30 cellular contexts compared by ENCODE assay signal in genomic region chr4:38683265-38683664, GRCh38. TPM values are rescaled to one million over a fixed set of nuclear protein-coding genes. Genes with fewer than 3 reads are reported as not detected.
DNase-seq lines count a peak whose midpoint lies in the region; ATAC-seq, FAIRE-seq and TF ChIP-seq lines count a peak whose summit lies in the region.
"Had no signal": no experiment of that assay in that cellular context is flagged by ENCODE, and none has a peak within 500 bp of the region (broad histone marks: within the 10 kb centered on the region; RNA-seq: fewer than 3 reads in every experiment).

No MANE protein-coding gene starts in this region.

- H3K4me1 Mint-ChIP-seq in activated CD4-positive, alpha-beta T cell treated with anti-CD3 and anti-CD28 coated beads for 36 hours: peaks cover 83% of the 10 kb centered on the region
- H3K4me1 Mint-ChIP-seq in activated CD4-positive, alpha-beta T cell treated with anti-CD3 and anti-CD28 coated beads, Interleukin-2, amount 10 ng/mL, durations not matched to agents 24 days and 14 days: peaks cover 27% of the 10 kb centered on the region
- peaks cover 89 to 95% (median 90%) of the 10 kb centered on the region in 3 donors for H3K4me1 Mint-ChIP-seq in T-cell
- peaks cover 52% of the 10 kb centered on the region for H3K4me1 Mint-ChIP-seq in osteocyte (ENCODE audit: unreplicated experiment)

- no peak overlapping the region for H3K4me3 Mint-ChIP-seq in activated CD4-positive, alpha-beta T cell treated with anti-CD3 and anti-CD28 coated beads for 36 hours
- no peak overlapping the region for H3K4me3 Mint-ChIP-seq in activated CD4-positive, alpha-beta T cell treated with anti-CD3 and anti-CD28 coated beads, Interleukin-2, amount 10 ng/mL, durations not matched to agents 24 days and 14 days
- peak overlapping the region in 2 of 3 donors; percentile 13 to 67 for H3K4me3 Mint-ChIP-seq in T-cell
- H3K4me3 Mint-ChIP-seq in osteocyte (ENCODE audit: unreplicated experiment): no peak overlapping the region
- H3K4me3 Mint-ChIP-seq: neural progenitor cell; stimulated activated effector memory CD8-positive, alpha-beta T cell treated with anti-CD3 and anti-CD28 coated beads, Interleukin-12 subunit alpha, Interleukin-12 subunit beta, amount 100 ng/mL, for 72 hours had no signal

- FAIRE-seq in endothelial cell of umbilical vein (lab: Jason Lieb, UNC): no peak
- FAIRE-seq: GM12891, H1, keratinocyte had no signal

- H3K27ac ChIP-seq in endothelial cell of umbilical vein (ENCODE audit: insufficient read depth, low read depth, low read length) (no peak overlapping the region), A673 (ENCODE audit: low read depth, low read length, poor library complexity, severe bottlenecking) (no peak overlapping the region)
- H3K27ac ChIP-seq: 22Rv1, HL-60, neural progenitor cell, RWPE1, VCaP had no signal

- POLR2A ChIA-PET in activated CD4-positive, alpha-beta T cell treated with anti-CD3 and anti-CD28 coated beads for 36 hours (lab: Charles Lee): no interaction called here
- POLR2A ChIA-PET in T-cell (lab: Charles Lee): interaction anchor here in 1 of 2 donors (0.6 kb wide), 1 partner anchor 553 kb away, joined by 6 read pairs; no protein-coding TSS in a partner anchor
- POLR2A ChIA-PET in endothelial cell of umbilical vein (lab: Charles Lee): no interaction called here
- POLR2A ChIA-PET in A673 (lab: Charles Lee; ENCODE audit: low non-redundant PET): no interaction called here

- TSS peak; percentile 3 for BruUV-seq in endothelial cell of umbilical vein (replicated peaks; lab: Mats Ljungman, UMichigan)
- no TSS peak for BruUV-seq in A673 (replicated peaks; lab: Mats Ljungman, UMichigan)

- H3K27me3 Mint-ChIP-seq in activated CD4-positive, alpha-beta T cell treated with anti-CD3 and anti-CD28 coated beads for 36 hours: no peaks in the 10 kb centered on the region
- peaks cover 3% of the 10 kb centered on the region for H3K27me3 Mint-ChIP-seq in activated CD4-positive, alpha-beta T cell treated with anti-CD3 and anti-CD28 coated beads, Interleukin-2, amount 10 ng/mL, durations not matched to agents 24 days and 14 days
- H3K27me3 Mint-ChIP-seq in T-cell (no peaks in the 10 kb centered on the region), osteocyte (ENCODE audit: unreplicated experiment) (no peaks in the 10 kb centered on the region)
- H3K27me3 Mint-ChIP-seq: CD4-positive, alpha-beta T cell had no signal

- no peaks in the 10 kb centered on the region for H3K9me3 ChIP-seq in endothelial cell of umbilical vein (replicated peaks; ENCODE audit: control insufficient read depth, insufficient read depth, low read length)
- no peaks in the 10 kb centered on the region for H3K9me3 ChIP-seq in A673 (ENCODE audit: low read depth, low read length, poor library complexity, severe bottlenecking)
- H3K9me3 ChIP-seq in mucosa of descending colon: no peaks in the 10 kb centered on the region

- CTCF ChIA-PET in activated CD4-positive, alpha-beta T cell treated with anti-CD3 and anti-CD28 coated beads for 36 hours (lab: Charles Lee): interaction anchor here (0.7 to 2.1 kb wide), 5 partner anchors 10 to 632 kb away, joined by 3 to 5 read pairs (median 3); no protein-coding TSS in a partner anchor
- CTCF ChIA-PET in T-cell (lab: Charles Lee): interaction anchor here (0.6 to 1.0 kb wide), 3 partner anchors 11 to 504 kb away, joined by 3 read pairs; no protein-coding TSS in a partner anchor
- CTCF ChIA-PET in endothelial cell of umbilical vein (lab: Charles Lee): interaction anchor here (0.9 kb wide), 1 partner anchor 614 kb away, joined by 3 read pairs; no protein-coding TSS in a partner anchor
- CTCF ChIA-PET in A673 (lab: Charles Lee): no interaction called here

- dilution Hi-C loops in endothelial cell of umbilical vein (cut with MboI; ENCODE audit: extremely low pct_ligation_motif_present, low sequenced_read_pairs): no loop called here

- no peak for DNase-seq in activated CD4-positive, alpha-beta T cell treated with anti-CD3 and anti-CD28 coated beads for 36 hours
- DNase-seq in activated CD4-positive, alpha-beta T cell treated with anti-CD3 and anti-CD28 coated beads, Interleukin-2, amount 10 ng/mL, durations not matched to agents 24 days and 14 days: no peak
- DNase-seq in T-cell (no peak), endothelial cell of umbilical vein (ENCODE audit: low read depth, low spot score) (no peak), osteocyte (ENCODE audit: extremely low spot score, unreplicated experiment) (no peak), A673 (ENCODE audit: low spot score) (no peak), NCI-H526 treated with DMSO at 0.1 percent for 48 hours (lab: John Stamatoyannopoulos, UW) (no peak), mucosa of descending colon (no peak)
- DNase-seq: activated CD4-positive, alpha-beta T cell treated with anti-CD3 and anti-CD28 coated beads for 48 hours; CD4-positive, alpha-beta T cell; cerebellar nuclear complex; DMS 273 treated with DMSO at 0.1 percent for 48 hours; glutamatergic neuron; Karpas-422; MV-4-11; NCI-H1694; posterior cingulate gyrus; stimulated activated CD4-positive, alpha-beta T cell treated with anti-CD3 and anti-CD28 coated beads, Interleukin-4, amount 100 ng/mL, for 24 hours; T-helper 2 cell had no signal

- TF ChIP-seq CTCF in endothelial cell of umbilical vein (IDR thresholded peaks at IDR 0.05; ENCODE audit: extremely low read depth in 1 of 2, insufficient read depth in 1 of 2, low read depth in 1 of 2, low read length in 2 of 2) (no peak), osteocyte (IDR thresholded peaks at IDR 0.05) (no peak), A673 (conservative IDR thresholded peaks at IDR 0.05; ENCODE audit: low read depth, low read length) (no peak), mucosa of descending colon (IDR thresholded peaks at IDR 0.05) (no peak)

- intact Hi-C loops in activated CD4-positive, alpha-beta T cell treated with anti-CD3 and anti-CD28 coated beads for 36 hours (cut with DNase I, micrococcal nuclease): no loop called here
- intact Hi-C loops in activated CD4-positive, alpha-beta T cell treated with anti-CD3 and anti-CD28 coated beads, Interleukin-2, amount 10 ng/mL, durations not matched to agents 24 days and 14 days (cut with micrococcal nuclease): no loop called here
- intact Hi-C loops in endothelial cell of umbilical vein (cut with micrococcal nuclease) (no loop called here), A673 (cut with micrococcal nuclease; ENCODE audit: unreplicated experiment) (no loop called here), mucosa of descending colon (cut with DNase I, micrococcal nuclease) (no loop called here)

- no peak for ATAC-seq in activated CD4-positive, alpha-beta T cell treated with anti-CD3 and anti-CD28 coated beads for 36 hours
- ATAC-seq in T-cell (replicated peaks in 1 of 4): no peak
- no peak for ATAC-seq in mucosa of descending colon
- ATAC-seq: sciatic nerve; stimulated activated effector memory CD8-positive, alpha-beta T cell treated with anti-CD3 and anti-CD28 coated beads, Interleukin-12 subunit alpha, Interleukin-12 subunit beta, amount 100 ng/mL, for 72 hours had no signal

- no peak overlapping the region for H3K4me2 ChIP-seq in endothelial cell of umbilical vein (ENCODE audit: insufficient read depth, low read length)
- H3K4me2 ChIP-seq: neural progenitor cell had no signal

- peaks cover 78% of the 10 kb centered on the region for H3K79me2 ChIP-seq in endothelial cell of umbilical vein (ENCODE audit: control insufficient read depth, insufficient read depth, low read length)

- H4K20me1 ChIP-seq in endothelial cell of umbilical vein (replicated peaks; ENCODE audit: control insufficient read depth, extremely low read depth, insufficient read depth, low read length): peaks cover 9% of the 10 kb centered on the region

- H3K36me3 Mint-ChIP-seq in activated CD4-positive, alpha-beta T cell treated with anti-CD3 and anti-CD28 coated beads for 36 hours (ENCODE audit: low read depth): peaks cover 18% of the 10 kb centered on the region
- H3K36me3 Mint-ChIP-seq in activated CD4-positive, alpha-beta T cell treated with anti-CD3 and anti-CD28 coated beads, Interleukin-2, amount 10 ng/mL, durations not matched to agents 24 days and 14 days (ENCODE audit: low read depth): peaks cover 25% of the 10 kb centered on the region
- H3K36me3 Mint-ChIP-seq in T-cell: peaks cover 62% of the 10 kb centered on the region
- H3K36me3 Mint-ChIP-seq in osteocyte (ENCODE audit: unreplicated experiment): peaks cover 42% of the 10 kb centered on the region

- H3K9me1 ChIP-seq in endothelial cell of umbilical vein (replicated peaks; ENCODE audit: control insufficient read depth, extremely low read depth, insufficient read depth, low read length): no peaks in the 10 kb centered on the region

- no peak overlapping the region for H2AFZ ChIP-seq in endothelial cell of umbilical vein (ENCODE audit: low read depth, low read length)
- H2AFZ ChIP-seq: neural progenitor cell had no signal

- no peak overlapping the region for H3K9ac ChIP-seq in endothelial cell of umbilical vein (replicated peaks; ENCODE audit: extremely low read depth, insufficient read depth, low read length)
- H3K9ac ChIP-seq: neural progenitor cell had no signal

- no peaks in the 10 kb centered on the region for H3K9me3 Mint-ChIP-seq in activated CD4-positive, alpha-beta T cell treated with anti-CD3 and anti-CD28 coated beads for 36 hours (ENCODE audit: low read depth)
- H3K9me3 Mint-ChIP-seq in activated CD4-positive, alpha-beta T cell treated with anti-CD3 and anti-CD28 coated beads, Interleukin-2, amount 10 ng/mL, durations not matched to agents 24 days and 14 days: no peaks in the 10 kb centered on the region
- no peaks in the 10 kb centered on the region for H3K9me3 Mint-ChIP-seq in T-cell
- no peaks in the 10 kb centered on the region for H3K9me3 Mint-ChIP-seq in osteocyte (ENCODE audit: unreplicated experiment)
- H3K9me3 Mint-ChIP-seq: activated T-helper 1 cell treated with anti-CD3 and anti-CD28 coated beads, Interleukin-12 subunit alpha, Interleukin-12 subunit beta, Interleukin-2, Interleukin-4 antibody, amounts not matched to agents 30 ng/mL and 10 ng/mL and 1 ng/mL, durations not matched to agents 14 hours and 24 hours and 36 hours; CD4-positive, alpha-beta T cell; neural progenitor cell; stimulated activated effector memory CD8-positive, alpha-beta T cell treated with anti-CD3 and anti-CD28 coated beads, Interleukin-12 subunit alpha, Interleukin-12 subunit beta, amount 100 ng/mL, for 72 hours had no signal

- no peak overlapping the region for H3K4me3 ChIP-seq in endothelial cell of umbilical vein (replicated peaks in 1 of 3; ENCODE audit: insufficient read depth in 1 of 3, low read depth in 1 of 3, low read length in 3 of 3)
- H3K4me3 ChIP-seq in A673 (ENCODE audit: low read depth, low read length, poor library complexity, severe bottlenecking): no peak overlapping the region
- H3K4me3 ChIP-seq in mucosa of descending colon: no peak overlapping the region
- H3K4me3 ChIP-seq: neural progenitor cell had no signal

- H3K27me3 ChIP-seq in endothelial cell of umbilical vein (ENCODE audit: control insufficient read depth in 2 of 2, insufficient read depth in 2 of 2, low read length in 2 of 2): no peaks in the 10 kb centered on the region
- H3K27me3 ChIP-seq in A673 (replicated peaks; ENCODE audit: insufficient read depth, low read depth, low read length, poor library complexity): no peaks in the 10 kb centered on the region
- H3K27me3 ChIP-seq: neural progenitor cell had no signal

- H3K4me1 ChIP-seq in endothelial cell of umbilical vein (ENCODE audit: control insufficient read depth, extremely low read depth, insufficient read depth, low read length) (peaks cover 21% of the 10 kb centered on the region), A673 (ENCODE audit: insufficient read depth, low read length, poor library complexity, severe bottlenecking) (peaks cover 15% of the 10 kb centered on the region), mucosa of descending colon (ENCODE audit: low read depth) (peaks cover 39% of the 10 kb centered on the region)
- H3K4me1 ChIP-seq: neural progenitor cell had no signal

- no peak for TF ChIP-seq POLR2A in endothelial cell of umbilical vein (IDR thresholded peaks at IDR 0.05; ENCODE audit: low read depth, low read length)

- H3K27ac Mint-ChIP-seq in activated CD4-positive, alpha-beta T cell treated with anti-CD3 and anti-CD28 coated beads for 36 hours: peak overlapping the region; percentile 24
- H3K27ac Mint-ChIP-seq in activated CD4-positive, alpha-beta T cell treated with anti-CD3 and anti-CD28 coated beads, Interleukin-2, amount 10 ng/mL, durations not matched to agents 24 days and 14 days: no peak overlapping the region
- H3K27ac Mint-ChIP-seq in T-cell (peak overlapping the region in 1 of 2 donors; percentile 39), osteocyte (ENCODE audit: unreplicated experiment) (peak overlapping the region; percentile 7)
- H3K27ac Mint-ChIP-seq: activated T-helper 1 cell treated with anti-CD3 and anti-CD28 coated beads, Interleukin-12 subunit alpha, Interleukin-12 subunit beta, Interleukin-2, Interleukin-4 antibody, amounts not matched to agents 30 ng/mL and 10 ng/mL and 1 ng/mL, durations not matched to agents 14 hours and 24 hours and 36 hours; neural progenitor cell; stimulated activated effector memory CD8-positive, alpha-beta T cell treated with anti-CD3 and anti-CD28 coated beads, Interleukin-12 subunit alpha, Interleukin-12 subunit beta, amount 100 ng/mL, for 72 hours had no signal

- peaks cover 11 to 18% of the 10 kb centered on the region in 2 experiments for H3K36me3 ChIP-seq in endothelial cell of umbilical vein (ENCODE audit: control insufficient read depth in 2 of 2, extremely low read depth in 1 of 2, insufficient read depth in 2 of 2, low read length in 2 of 2)
- H3K36me3 ChIP-seq in A673 (ENCODE audit: insufficient read depth, low read length, poor library complexity, severe bottlenecking): peaks cover 33% of the 10 kb centered on the region
- peaks cover 3% of the 10 kb centered on the region for H3K36me3 ChIP-seq in mucosa of descending colon (ENCODE audit: low read depth)

RNA-seq across cellular contexts. Expression of gene KLF3, which starts 19.3 kb away (rescaled TPM):
- total RNA-seq in activated CD4-positive, alpha-beta T cell treated with anti-CD3 and anti-CD28 coated beads for 36 hours: 1 to 10 TPM; 6.1 to 6.2 TPM
- total RNA-seq in activated CD4-positive, alpha-beta T cell treated with anti-CD3 and anti-CD28 coated beads, Interleukin-2, amount 10 ng/mL, durations not matched to agents 24 days and 14 days: 0.83 and 1.0 TPM in 2 replicates
- total RNA-seq in T-cell: 100 to 1,000 TPM; 115 to 127 (median 124) TPM
- total RNA-seq in endothelial cell of umbilical vein: 50.5 and 51.8 TPM in 2 replicates
- 23.7 and 27.7 TPM in 2 replicates for polyA plus RNA-seq in endothelial cell of umbilical vein
- polyA plus RNA-seq in endothelial cell of umbilical vein (2011; cell fraction: cytosol; rRNA removed): 23.0 and 24.0 TPM in 2 replicates
- polyA plus RNA-seq in endothelial cell of umbilical vein (2011; cell fraction: nucleus; rRNA removed): 60.4 and 62.4 TPM in 2 replicates
- polyA plus RNA-seq in endothelial cell of umbilical vein (2012): 22.7 and 26.3 TPM in 2 replicates
- polyA minus RNA-seq in endothelial cell of umbilical vein: 80.9 and 81.2 TPM in 2 replicates
- 11.0 TPM for polyA minus RNA-seq in endothelial cell of umbilical vein (2011; cell fraction: cytosol; rRNA and poly(A)+ RNA removed)
- polyA minus RNA-seq in endothelial cell of umbilical vein (2011; cell fraction: nucleus; rRNA and poly(A)+ RNA removed): 203 and 233 TPM in 2 replicates
- 42.4 and 43.7 TPM in 2 replicates for total RNA-seq in osteocyte
- 36.1 and 38.4 TPM in 2 replicates for total RNA-seq in A673 (2021)
- total RNA-seq in mucosa of descending colon: 100 to 1,000 TPM; 102 to 151 (median 128) TPM

Comparison
In these comparisons a context has a peak if more than half of its experiments do, and no peak if none do; other contexts are left out.
1. H3K4me3 Mint-ChIP-seq: peak in T-cell (2 of 3); none in activated CD4-positive, alpha-beta T cell treated with anti-CD3 and anti-CD28 coated beads for 36 hours (single experiment), activated CD4-positive, alpha-beta T cell treated with anti-CD3 and anti-CD28 coated beads, Interleukin-2, amount 10 ng/mL, durations not matched to agents 24 days and 14 days (single experiment) and osteocyte (single experiment).